ENCODE assay signal across 1 cellular context in the genomic region with DNA sequence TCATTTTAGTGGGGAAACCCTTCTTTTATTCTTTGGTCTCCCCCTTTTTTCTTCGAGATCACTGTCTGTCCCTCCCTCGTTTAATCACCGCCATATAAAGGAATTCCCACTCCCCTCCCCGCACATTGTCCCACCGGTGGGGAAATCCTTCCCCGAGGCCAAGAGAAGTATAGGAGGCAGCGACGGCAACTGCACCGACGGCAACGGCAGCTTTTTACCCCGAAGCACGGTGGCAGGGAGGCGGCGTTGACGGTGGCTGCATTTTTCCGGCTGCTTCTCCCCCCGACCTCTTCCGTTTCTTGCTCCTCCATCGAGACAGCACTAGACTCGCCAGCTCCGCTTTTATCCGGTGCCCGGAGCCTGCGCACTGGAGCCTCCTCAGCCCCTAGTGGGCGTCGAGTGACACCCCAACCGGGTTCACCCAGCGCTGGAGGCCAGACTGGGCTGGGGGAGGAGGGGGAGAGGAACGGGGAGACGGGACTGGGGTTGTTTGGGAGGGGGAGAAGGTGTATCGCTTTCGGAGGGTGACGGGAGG.
TF ChIP-seq lines count a peak whose summit lies in the region.

No MANE protein-coding gene starts in this region.

TF ChIP-seq in K562, 482 proteins besides CTCF, POLR2A, EP300 and RAD21 (continued from another document and continues in another):
- TF ChIP-seq, protein P1, sequence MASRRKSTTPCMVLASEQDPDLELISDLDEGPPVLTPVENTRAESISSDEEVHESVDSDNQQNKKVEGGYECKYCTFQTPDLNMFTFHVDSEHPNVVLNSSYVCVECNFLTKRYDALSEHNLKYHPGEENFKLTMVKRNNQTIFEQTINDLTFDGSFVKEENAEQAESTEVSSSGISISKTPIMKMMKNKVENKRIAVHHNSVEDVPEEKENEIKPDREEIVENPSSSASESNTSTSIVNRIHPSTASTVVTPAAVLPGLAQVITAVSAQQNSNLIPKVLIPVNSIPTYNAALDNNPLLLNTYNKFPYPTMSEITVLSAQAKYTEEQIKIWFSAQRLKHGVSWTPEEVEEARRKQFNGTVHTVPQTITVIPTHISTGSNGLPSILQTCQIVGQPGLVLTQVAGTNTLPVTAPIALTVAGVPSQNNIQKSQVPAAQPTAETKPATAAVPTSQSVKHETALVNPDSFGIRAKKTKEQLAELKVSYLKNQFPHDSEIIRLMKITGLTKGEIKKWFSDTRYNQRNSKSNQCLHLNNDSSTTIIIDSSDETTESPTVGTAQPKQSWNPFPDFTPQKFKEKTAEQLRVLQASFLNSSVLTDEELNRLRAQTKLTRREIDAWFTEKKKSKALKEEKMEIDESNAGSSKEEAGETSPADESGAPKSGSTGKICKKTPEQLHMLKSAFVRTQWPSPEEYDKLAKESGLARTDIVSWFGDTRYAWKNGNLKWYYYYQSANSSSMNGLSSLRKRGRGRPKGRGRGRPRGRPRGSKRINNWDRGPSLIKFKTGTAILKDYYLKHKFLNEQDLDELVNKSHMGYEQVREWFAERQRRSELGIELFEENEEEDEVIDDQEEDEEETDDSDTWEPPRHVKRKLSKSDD (conservative IDR thresholded peaks at IDR 0.05; ENCODE audit: low read length): no peak
- no peak for TF ChIP-seq CC2D1A (IDR thresholded peaks at IDR 0.05)
- TF ChIP-seq, protein P2, sequence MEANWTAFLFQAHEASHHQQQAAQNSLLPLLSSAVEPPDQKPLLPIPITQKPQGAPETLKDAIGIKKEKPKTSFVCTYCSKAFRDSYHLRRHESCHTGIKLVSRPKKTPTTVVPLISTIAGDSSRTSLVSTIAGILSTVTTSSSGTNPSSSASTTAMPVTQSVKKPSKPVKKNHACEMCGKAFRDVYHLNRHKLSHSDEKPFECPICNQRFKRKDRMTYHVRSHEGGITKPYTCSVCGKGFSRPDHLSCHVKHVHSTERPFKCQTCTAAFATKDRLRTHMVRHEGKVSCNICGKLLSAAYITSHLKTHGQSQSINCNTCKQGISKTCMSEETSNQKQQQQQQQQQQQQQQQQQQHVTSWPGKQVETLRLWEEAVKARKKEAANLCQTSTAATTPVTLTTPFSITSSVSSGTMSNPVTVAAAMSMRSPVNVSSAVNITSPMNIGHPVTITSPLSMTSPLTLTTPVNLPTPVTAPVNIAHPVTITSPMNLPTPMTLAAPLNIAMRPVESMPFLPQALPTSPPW (CRISPR knock-in tag; IDR thresholded peaks at IDR 0.05): no peak
- TF ChIP-seq, protein P3, sequence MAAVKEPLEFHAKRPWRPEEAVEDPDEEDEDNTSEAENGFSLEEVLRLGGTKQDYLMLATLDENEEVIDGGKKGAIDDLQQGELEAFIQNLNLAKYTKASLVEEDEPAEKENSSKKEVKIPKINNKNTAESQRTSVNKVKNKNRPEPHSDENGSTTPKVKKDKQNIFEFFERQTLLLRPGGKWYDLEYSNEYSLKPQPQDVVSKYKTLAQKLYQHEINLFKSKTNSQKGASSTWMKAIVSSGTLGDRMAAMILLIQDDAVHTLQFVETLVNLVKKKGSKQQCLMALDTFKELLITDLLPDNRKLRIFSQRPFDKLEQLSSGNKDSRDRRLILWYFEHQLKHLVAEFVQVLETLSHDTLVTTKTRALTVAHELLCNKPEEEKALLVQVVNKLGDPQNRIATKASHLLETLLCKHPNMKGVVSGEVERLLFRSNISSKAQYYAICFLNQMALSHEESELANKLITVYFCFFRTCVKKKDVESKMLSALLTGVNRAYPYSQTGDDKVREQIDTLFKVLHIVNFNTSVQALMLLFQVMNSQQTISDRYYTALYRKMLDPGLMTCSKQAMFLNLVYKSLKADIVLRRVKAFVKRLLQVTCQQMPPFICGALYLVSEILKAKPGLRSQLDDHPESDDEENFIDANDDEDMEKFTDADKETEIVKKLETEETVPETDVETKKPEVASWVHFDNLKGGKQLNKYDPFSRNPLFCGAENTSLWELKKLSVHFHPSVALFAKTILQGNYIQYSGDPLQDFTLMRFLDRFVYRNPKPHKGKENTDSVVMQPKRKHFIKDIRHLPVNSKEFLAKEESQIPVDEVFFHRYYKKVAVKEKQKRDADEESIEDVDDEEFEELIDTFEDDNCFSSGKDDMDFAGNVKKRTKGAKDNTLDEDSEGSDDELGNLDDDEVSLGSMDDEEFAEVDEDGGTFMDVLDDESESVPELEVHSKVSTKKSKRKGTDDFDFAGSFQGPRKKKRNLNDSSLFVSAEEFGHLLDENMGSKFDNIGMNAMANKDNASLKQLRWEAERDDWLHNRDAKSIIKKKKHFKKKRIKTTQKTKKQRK (IDR thresholded peaks at IDR 0.05; ENCODE audit: borderline replicate concordance, low read depth, low read length): no peak
- TF ChIP-seq, protein P4, sequence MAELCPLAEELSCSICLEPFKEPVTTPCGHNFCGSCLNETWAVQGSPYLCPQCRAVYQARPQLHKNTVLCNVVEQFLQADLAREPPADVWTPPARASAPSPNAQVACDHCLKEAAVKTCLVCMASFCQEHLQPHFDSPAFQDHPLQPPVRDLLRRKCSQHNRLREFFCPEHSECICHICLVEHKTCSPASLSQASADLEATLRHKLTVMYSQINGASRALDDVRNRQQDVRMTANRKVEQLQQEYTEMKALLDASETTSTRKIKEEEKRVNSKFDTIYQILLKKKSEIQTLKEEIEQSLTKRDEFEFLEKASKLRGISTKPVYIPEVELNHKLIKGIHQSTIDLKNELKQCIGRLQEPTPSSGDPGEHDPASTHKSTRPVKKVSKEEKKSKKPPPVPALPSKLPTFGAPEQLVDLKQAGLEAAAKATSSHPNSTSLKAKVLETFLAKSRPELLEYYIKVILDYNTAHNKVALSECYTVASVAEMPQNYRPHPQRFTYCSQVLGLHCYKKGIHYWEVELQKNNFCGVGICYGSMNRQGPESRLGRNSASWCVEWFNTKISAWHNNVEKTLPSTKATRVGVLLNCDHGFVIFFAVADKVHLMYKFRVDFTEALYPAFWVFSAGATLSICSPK (IDR thresholded peaks at IDR 0.05; ENCODE audit: borderline replicate concordance): peak; percentile 85
- peak; percentile 34 for TF ChIP-seq SAP30 (IDR thresholded peaks at IDR 0.05; ENCODE audit: borderline replicate concordance, insufficient read depth, low read depth, low read length, poor library complexity, severe bottlenecking)
- TF ChIP-seq CEBPB (tag; IDR thresholded peaks at IDR 0.05): no peak
- TF ChIP-seq, protein P5, sequence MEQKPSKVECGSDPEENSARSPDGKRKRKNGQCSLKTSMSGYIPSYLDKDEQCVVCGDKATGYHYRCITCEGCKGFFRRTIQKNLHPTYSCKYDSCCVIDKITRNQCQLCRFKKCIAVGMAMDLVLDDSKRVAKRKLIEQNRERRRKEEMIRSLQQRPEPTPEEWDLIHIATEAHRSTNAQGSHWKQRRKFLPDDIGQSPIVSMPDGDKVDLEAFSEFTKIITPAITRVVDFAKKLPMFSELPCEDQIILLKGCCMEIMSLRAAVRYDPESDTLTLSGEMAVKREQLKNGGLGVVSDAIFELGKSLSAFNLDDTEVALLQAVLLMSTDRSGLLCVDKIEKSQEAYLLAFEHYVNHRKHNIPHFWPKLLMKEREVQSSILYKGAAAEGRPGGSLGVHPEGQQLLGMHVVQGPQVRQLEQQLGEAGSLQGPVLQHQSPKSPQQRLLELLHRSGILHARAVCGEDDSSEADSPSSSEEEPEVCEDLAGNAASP (IDR thresholded peaks at IDR 0.05): no peak
- TF ChIP-seq GABPB1 (CRISPR knock-in tag; IDR thresholded peaks at IDR 0.05): no peak; the same call in none of the 2 replicates
- TF ChIP-seq, protein P6, sequence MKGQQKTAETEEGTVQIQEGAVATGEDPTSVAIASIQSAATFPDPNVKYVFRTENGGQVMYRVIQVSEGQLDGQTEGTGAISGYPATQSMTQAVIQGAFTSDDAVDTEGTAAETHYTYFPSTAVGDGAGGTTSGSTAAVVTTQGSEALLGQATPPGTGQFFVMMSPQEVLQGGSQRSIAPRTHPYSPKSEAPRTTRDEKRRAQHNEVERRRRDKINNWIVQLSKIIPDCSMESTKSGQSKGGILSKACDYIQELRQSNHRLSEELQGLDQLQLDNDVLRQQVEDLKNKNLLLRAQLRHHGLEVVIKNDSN (CRISPR knock-in tag; IDR thresholded peaks at IDR 0.05): no peak; the same call in 1 of the 2 replicates
- no peak for TF ChIP-seq ZBTB17 (CRISPR knock-in tag; IDR thresholded peaks at IDR 0.05)
- no peak for TF ChIP-seq ZNF24 (IDR thresholded peaks at IDR 0.05)
- TF ChIP-seq, protein P7, sequence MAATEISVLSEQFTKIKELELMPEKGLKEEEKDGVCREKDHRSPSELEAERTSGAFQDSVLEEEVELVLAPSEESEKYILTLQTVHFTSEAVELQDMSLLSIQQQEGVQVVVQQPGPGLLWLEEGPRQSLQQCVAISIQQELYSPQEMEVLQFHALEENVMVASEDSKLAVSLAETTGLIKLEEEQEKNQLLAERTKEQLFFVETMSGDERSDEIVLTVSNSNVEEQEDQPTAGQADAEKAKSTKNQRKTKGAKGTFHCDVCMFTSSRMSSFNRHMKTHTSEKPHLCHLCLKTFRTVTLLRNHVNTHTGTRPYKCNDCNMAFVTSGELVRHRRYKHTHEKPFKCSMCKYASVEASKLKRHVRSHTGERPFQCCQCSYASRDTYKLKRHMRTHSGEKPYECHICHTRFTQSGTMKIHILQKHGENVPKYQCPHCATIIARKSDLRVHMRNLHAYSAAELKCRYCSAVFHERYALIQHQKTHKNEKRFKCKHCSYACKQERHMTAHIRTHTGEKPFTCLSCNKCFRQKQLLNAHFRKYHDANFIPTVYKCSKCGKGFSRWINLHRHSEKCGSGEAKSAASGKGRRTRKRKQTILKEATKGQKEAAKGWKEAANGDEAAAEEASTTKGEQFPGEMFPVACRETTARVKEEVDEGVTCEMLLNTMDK (IDR thresholded peaks at IDR 0.05; ENCODE audit: borderline replicate concordance, insufficient read depth, low read depth, low read length, poor library complexity, severe bottlenecking): peak; percentile 98
- TF ChIP-seq SNIP1 (IDR thresholded peaks at IDR 0.05; ENCODE audit: low read depth): peak; percentile 70; the same call in 1 of the 2 replicates
- TF ChIP-seq, protein P8, sequence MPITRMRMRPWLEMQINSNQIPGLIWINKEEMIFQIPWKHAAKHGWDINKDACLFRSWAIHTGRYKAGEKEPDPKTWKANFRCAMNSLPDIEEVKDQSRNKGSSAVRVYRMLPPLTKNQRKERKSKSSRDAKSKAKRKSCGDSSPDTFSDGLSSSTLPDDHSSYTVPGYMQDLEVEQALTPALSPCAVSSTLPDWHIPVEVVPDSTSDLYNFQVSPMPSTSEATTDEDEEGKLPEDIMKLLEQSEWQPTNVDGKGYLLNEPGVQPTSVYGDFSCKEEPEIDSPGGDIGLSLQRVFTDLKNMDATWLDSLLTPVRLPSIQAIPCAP (CRISPR knock-in tag; IDR thresholded peaks at IDR 0.05; ENCODE audit: borderline replicate concordance): no peak; the same call in 1 of the 2 replicates
- TF ChIP-seq ZNF431 (CRISPR knock-in tag; IDR thresholded peaks at IDR 0.05): no peak
- TF ChIP-seq BCL6 (CRISPR knock-in tag; IDR thresholded peaks at IDR 0.05): no peak
- no peak; a peak in 1 of 4 replicates for TF ChIP-seq RCOR1 (IDR thresholded peaks at IDR 0.05; ENCODE audit: borderline replicate concordance in 1 of 2, low read depth in 2 of 2, low read length in 2 of 2)
- peak; percentile 63 for TF ChIP-seq ZNF436 (CRISPR knock-in tag; IDR thresholded peaks at IDR 0.05)
- TF ChIP-seq, protein P9, sequence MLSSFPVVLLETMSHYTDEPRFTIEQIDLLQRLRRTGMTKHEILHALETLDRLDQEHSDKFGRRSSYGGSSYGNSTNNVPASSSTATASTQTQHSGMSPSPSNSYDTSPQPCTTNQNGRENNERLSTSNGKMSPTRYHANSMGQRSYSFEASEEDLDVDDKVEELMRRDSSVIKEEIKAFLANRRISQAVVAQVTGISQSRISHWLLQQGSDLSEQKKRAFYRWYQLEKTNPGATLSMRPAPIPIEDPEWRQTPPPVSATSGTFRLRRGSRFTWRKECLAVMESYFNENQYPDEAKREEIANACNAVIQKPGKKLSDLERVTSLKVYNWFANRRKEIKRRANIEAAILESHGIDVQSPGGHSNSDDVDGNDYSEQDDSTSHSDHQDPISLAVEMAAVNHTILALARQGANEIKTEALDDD (IDR thresholded peaks at IDR 0.05): no peak
- TF ChIP-seq, protein P10, sequence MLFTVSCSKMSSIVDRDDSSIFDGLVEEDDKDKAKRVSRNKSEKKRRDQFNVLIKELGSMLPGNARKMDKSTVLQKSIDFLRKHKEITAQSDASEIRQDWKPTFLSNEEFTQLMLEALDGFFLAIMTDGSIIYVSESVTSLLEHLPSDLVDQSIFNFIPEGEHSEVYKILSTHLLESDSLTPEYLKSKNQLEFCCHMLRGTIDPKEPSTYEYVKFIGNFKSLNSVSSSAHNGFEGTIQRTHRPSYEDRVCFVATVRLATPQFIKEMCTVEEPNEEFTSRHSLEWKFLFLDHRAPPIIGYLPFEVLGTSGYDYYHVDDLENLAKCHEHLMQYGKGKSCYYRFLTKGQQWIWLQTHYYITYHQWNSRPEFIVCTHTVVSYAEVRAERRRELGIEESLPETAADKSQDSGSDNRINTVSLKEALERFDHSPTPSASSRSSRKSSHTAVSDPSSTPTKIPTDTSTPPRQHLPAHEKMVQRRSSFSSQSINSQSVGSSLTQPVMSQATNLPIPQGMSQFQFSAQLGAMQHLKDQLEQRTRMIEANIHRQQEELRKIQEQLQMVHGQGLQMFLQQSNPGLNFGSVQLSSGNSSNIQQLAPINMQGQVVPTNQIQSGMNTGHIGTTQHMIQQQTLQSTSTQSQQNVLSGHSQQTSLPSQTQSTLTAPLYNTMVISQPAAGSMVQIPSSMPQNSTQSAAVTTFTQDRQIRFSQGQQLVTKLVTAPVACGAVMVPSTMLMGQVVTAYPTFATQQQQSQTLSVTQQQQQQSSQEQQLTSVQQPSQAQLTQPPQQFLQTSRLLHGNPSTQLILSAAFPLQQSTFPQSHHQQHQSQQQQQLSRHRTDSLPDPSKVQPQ (CRISPR knock-in tag; IDR thresholded peaks at IDR 0.05; ENCODE audit: borderline replicate concordance): no peak
- peak; percentile 75; the same call in 1 of the 2 replicates for TF ChIP-seq ZNF717 (CRISPR knock-in tag; IDR thresholded peaks at IDR 0.05)
- TF ChIP-seq SRSF9 (IDR thresholded peaks at IDR 0.05; ENCODE audit: borderline replicate concordance, low read depth, low read length): no peak
- peak; percentile 88 for TF ChIP-seq PHF8 (IDR thresholded peaks at IDR 0.05; ENCODE audit: borderline replicate concordance, low read length)
- no peak for TF ChIP-seq MAFG (tag; conservative IDR thresholded peaks at IDR 0.05)
- TF ChIP-seq SRSF7 (optimal IDR thresholded peaks at IDR 0.05; ENCODE audit: low read depth, low read length): no peak
- TF ChIP-seq, protein P11, sequence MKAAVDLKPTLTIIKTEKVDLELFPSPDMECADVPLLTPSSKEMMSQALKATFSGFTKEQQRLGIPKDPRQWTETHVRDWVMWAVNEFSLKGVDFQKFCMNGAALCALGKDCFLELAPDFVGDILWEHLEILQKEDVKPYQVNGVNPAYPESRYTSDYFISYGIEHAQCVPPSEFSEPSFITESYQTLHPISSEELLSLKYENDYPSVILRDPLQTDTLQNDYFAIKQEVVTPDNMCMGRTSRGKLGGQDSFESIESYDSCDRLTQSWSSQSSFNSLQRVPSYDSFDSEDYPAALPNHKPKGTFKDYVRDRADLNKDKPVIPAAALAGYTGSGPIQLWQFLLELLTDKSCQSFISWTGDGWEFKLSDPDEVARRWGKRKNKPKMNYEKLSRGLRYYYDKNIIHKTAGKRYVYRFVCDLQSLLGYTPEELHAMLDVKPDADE (conservative IDR thresholded peaks at IDR 0.05; ENCODE audit: control insufficient read depth, low read depth, low read length): peak; percentile 77; the same call in 1 of the 2 replicates
- no peak; a peak in 2 of 4 replicates for TF ChIP-seq TBL1XR1 (IDR thresholded peaks at IDR 0.05; ENCODE audit: low read length in 2 of 2)
- 0 out of 2 replicates have a peak, but pooled peaks have one; percentile 15 for TF ChIP-seq ZNF764 (CRISPR knock-in tag; IDR thresholded peaks at IDR 0.05; ENCODE audit: low read depth)
